Comparison of ENCODE assay signal across 11 cellular contexts in genomic region chr12:45269407-45269741, GRCh38. TPM values are rescaled to one million over a fixed set of nuclear protein-coding genes. Genes with fewer than 3 reads are reported as not detected.
DNase-seq lines count a peak whose midpoint lies in the region; ATAC-seq and TF ChIP-seq lines count a peak whose summit lies in the region.
"Had no signal": no experiment of that assay in that cellular context is flagged by ENCODE, and none has a peak within 500 bp of the region (broad histone marks: within the 10 kb centered on the region; RNA-seq: fewer than 3 reads in every experiment).

No MANE protein-coding gene starts in this region.

- no peaks in the 10 kb centered on the region for H3K9me3 Mint-ChIP-seq in CD4-positive, alpha-beta memory T cell

- DNase-seq in epithelial cell of prostate (ENCODE audit: low read depth, low spot score) (no peak), DMS53 (lab: John Stamatoyannopoulos, UW) (no peak)
- no peak for DNase-seq in stimulated activated CD4-positive, alpha-beta T cell treated with anti-CD3 and anti-CD28 coated beads, Interleukin-4, amount 100 ng/mL, for 1 hour
- no peak for DNase-seq in CD4-positive, alpha-beta memory T cell
- DNase-seq: activated CD4-positive, CD25-positive, alpha-beta regulatory T cell; occipital lobe had no signal

- H3K27me3 ChIP-seq in KMS-11 (ENCODE audit: insufficient read depth, low read depth) (no peaks in the 10 kb centered on the region), neutrophil (no peaks in the 10 kb centered on the region)
- H3K27me3 ChIP-seq in CD4-positive, alpha-beta memory T cell (ENCODE audit: insufficient read depth, low read length) = no peaks in the 10 kb centered on the region

- TF ChIP-seq CTCF in 22Rv1 (IDR thresholded peaks at IDR 0.05) (peak; percentile 32), KMS-11 (conservative IDR thresholded peaks at IDR 0.05; ENCODE audit: low read depth, low read length) (0 out of 2 replicates have a peak, but pooled peaks have one; percentile 1), neutrophil (IDR thresholded peaks at IDR 0.05) (no peak)

- peaks cover 9 to 10% of the 10 kb centered on the region in 2 donors for H3K36me3 Mint-ChIP-seq in CD4-positive, alpha-beta memory T cell

- ATAC-seq in HG03045 (IDR thresholded peaks at IDR 0.05; ENCODE audit: unreplicated experiment) = no peak

- H3K4me3 ChIP-seq in KMS-11 (IDR thresholded peaks at IDR 0.05; ENCODE audit: insufficient read depth, low read depth, low read length) (no peak overlapping the region), neutrophil (ENCODE audit: low read depth in 1 of 2, low read length in 1 of 2) (no peak overlapping the region)
- no peak overlapping the region for H3K4me3 ChIP-seq in CD4-positive, alpha-beta memory T cell (ENCODE audit: low read length in 2 of 2)
- H3K4me3 ChIP-seq: HAP-1 had no signal

- intact Hi-C loops in CD4-positive, alpha-beta memory T cell (cut with micrococcal nuclease) = no loop called here

- H3K4me1 ChIP-seq in KMS-11 (ENCODE audit: low read depth, poor library complexity, severe bottlenecking) (peaks cover 17% of the 10 kb centered on the region), neutrophil (ENCODE audit: control insufficient read depth in 1 of 2, insufficient read depth in 1 of 2, low read depth in 1 of 2, low read length in 1 of 2) (peaks cover 22 to 36% of the 10 kb centered on the region in 2 experiments)
- H3K4me1 ChIP-seq in CD4-positive, alpha-beta memory T cell (ENCODE audit: insufficient read depth, low read length) = no peaks in the 10 kb centered on the region

- H3K4me3 Mint-ChIP-seq in CD4-positive, alpha-beta memory T cell = no peak overlapping the region

- no peak overlapping the region for H3K9ac ChIP-seq in KMS-11

- peaks cover 13 to 31% (median 22%) of the 10 kb centered on the region in 4 donors for H3K4me1 Mint-ChIP-seq in CD4-positive, alpha-beta memory T cell

- no peaks in the 10 kb centered on the region for H3K9me3 ChIP-seq in neutrophil
- no peaks in the 10 kb centered on the region for H3K9me3 ChIP-seq in CD4-positive, alpha-beta memory T cell (ENCODE audit: control insufficient read depth in 1 of 2, low read length in 2 of 2)
- H3K9me3 ChIP-seq: HAP-1 had no signal

- CTCF ChIA-PET in CD4-positive, alpha-beta memory T cell (lab: Charles Lee; ENCODE audit: partially characterized antibody) = interaction anchor here (0.9 to 1.1 kb wide), 3 partner anchors 21 to 98 kb away, joined by 3 to 4 read pairs (median 3); no protein-coding TSS in a partner anchor

- no peak overlapping the region; the same call in 1 of the 2 replicates for H3K4me2 ChIP-seq in KMS-11

- H2AFZ ChIP-seq in KMS-11 (ENCODE audit: low read depth) = no peak overlapping the region

- no peaks in the 10 kb centered on the region for H4K20me1 ChIP-seq in KMS-11 (ENCODE audit: insufficient read depth)

- POLR2A ChIA-PET in CD4-positive, alpha-beta memory T cell (lab: Charles Lee; ENCODE audit: partially characterized antibody) = no interaction called here

- H3K27me3 Mint-ChIP-seq in CD4-positive, alpha-beta memory T cell = no peaks in the 10 kb centered on the region

- no peaks in the 10 kb centered on the region for H3K79me2 ChIP-seq in KMS-11 (ENCODE audit: insufficient read depth, low read depth)

- H3K36me3 ChIP-seq in KMS-11 (ENCODE audit: insufficient read depth) = no peaks in the 10 kb centered on the region
- no peaks in the 10 kb centered on the region for H3K36me3 ChIP-seq in neutrophil
- H3K36me3 ChIP-seq in CD4-positive, alpha-beta memory T cell (ENCODE audit: insufficient read depth, low read length) = peaks cover 4% of the 10 kb centered on the region
- H3K36me3 ChIP-seq: HAP-1 had no signal

- H3K27ac ChIP-seq in 22Rv1 = no peak overlapping the region
- no peak overlapping the region for H3K27ac ChIP-seq in KMS-11
- H3K27ac ChIP-seq in epithelial cell of prostate = peak overlapping the region; percentile 60
- H3K27ac ChIP-seq in neutrophil = peak overlapping the region; percentile 48
- H3K27ac ChIP-seq in CD4-positive, alpha-beta memory T cell (ENCODE audit: low read depth, low read length) = no peak overlapping the region

- H3K27ac Mint-ChIP-seq in CD4-positive, alpha-beta memory T cell = peak overlapping the region in 1 of 7 donors; percentile 4

RNA-seq across cellular contexts. Expression of gene ANO6, which starts 53.5 kb away (rescaled TPM):
- 10 to 100 TPM; 29.5 to 32.6 TPM for total RNA-seq in CD4-positive, alpha-beta memory T cell
- polyA plus RNA-seq in CD4-positive, alpha-beta memory T cell = 10 to 100 TPM; 25.3 to 36.5 TPM

Comparison
In these comparisons a context has a peak if more than half of its experiments do, and no peak if none do; other contexts are left out.
1. H3K27ac ChIP-seq: peak in epithelial cell of prostate (single experiment) and neutrophil (single experiment); none in 22Rv1 (single experiment), KMS-11 (single experiment) and CD4-positive, alpha-beta memory T cell (single experiment).